In genomic region chr3:71232175-71232679, GRCh38 we compare ENCODE assay signal across 15 cellular contexts.
A peak's percentile ranks its signal among the peaks of the same experiment; 100 is the strongest.
DNase-seq lines count a peak whose midpoint lies in the region; ATAC-seq and TF ChIP-seq lines count a peak whose summit lies in the region.
"Had no signal": no experiment of that assay in that cellular context is flagged by ENCODE, and none has a peak within 500 bp of the region (broad histone marks: within the 10 kb centered on the region; RNA-seq: fewer than 3 reads in every experiment).

No MANE protein-coding gene starts in this region.

- DNase-seq in activated naive CD4-positive, alpha-beta T cell treated with anti-CD3 and anti-CD28 coated beads for 36 hours, result peak; percentile 42
- DNase-seq in activated naive CD4-positive, alpha-beta T cell treated with Interleukin-2 at 50 U/mL for 16 hours, result no peak
- DNase-seq in activated CD8-positive, alpha-beta T cell treated with anti-CD3 and anti-CD28 coated beads for 36 hours, result no peak
- no peak for DNase-seq in memory B cell (ENCODE audit: low spot score in 2 of 2)
- no peak for DNase-seq in transverse colon
- no peak for DNase-seq in AG08396 (ENCODE audit: low spot score)
- no peak for DNase-seq in GOT3 (lab: John Stamatoyannopoulos, UW)
- DNase-seq: AML-193; CD8-positive, alpha-beta memory T cell; DND-41; GDM1; KBM-7; NCI-H226; NCI-H526 had no signal

- CTCF ChIA-PET in activated naive CD4-positive, alpha-beta T cell treated with anti-CD3 and anti-CD28 coated beads for 36 hours (lab: Charles Lee), result interaction anchor here (1.1 to 3.0 kb wide), 3 partner anchors 39 to 354 kb away, joined by 3 to 9 read pairs (median 3); no protein-coding TSS in a partner anchor
- CTCF ChIA-PET in activated CD8-positive, alpha-beta T cell treated with anti-CD3 and anti-CD28 coated beads for 36 hours (lab: Charles Lee), result interaction anchor here (0.9 kb wide), 1 partner anchor 164 kb away, joined by 3 read pairs; no protein-coding TSS in a partner anchor

- peaks cover 0 to 14% (median 0%) of the 10 kb centered on the region in 4 donors for H3K4me1 ChIP-seq in transverse colon

- no peaks in the 10 kb centered on the region for H3K27me3 ChIP-seq in transverse colon

- POLR2A ChIA-PET in activated CD8-positive, alpha-beta T cell treated with anti-CD3 and anti-CD28 coated beads for 36 hours (lab: Charles Lee), result interaction anchor here (0.6 to 1.5 kb wide), 5 partner anchors 34 to 352 kb away, joined by 3 to 4 read pairs (median 3); no protein-coding TSS in a partner anchor

- no peaks in the 10 kb centered on the region for H3K9me3 Mint-ChIP-seq in activated naive CD4-positive, alpha-beta T cell treated with anti-CD3 and anti-CD28 coated beads for 36 hours
- H3K9me3 Mint-ChIP-seq in activated CD8-positive, alpha-beta T cell treated with anti-CD3 and anti-CD28 coated beads for 36 hours, result peaks cover 2% of the 10 kb centered on the region
- H3K9me3 Mint-ChIP-seq in memory B cell, result no peaks in the 10 kb centered on the region
- H3K9me3 Mint-ChIP-seq in stimulated activated naive CD8-positive, alpha-beta T cell treated with anti-CD3 and anti-CD28 coated beads, Interleukin-15, Interleukin-2, amounts not matched to agents 100 ng/mL and 50 ng/mL, for 24 hours, result no peaks in the 10 kb centered on the region
- H3K9me3 Mint-ChIP-seq: CD8-positive, alpha-beta memory T cell had no signal

- H3K36me3 ChIP-seq in transverse colon, result no peaks in the 10 kb centered on the region

- peaks cover 15% of the 10 kb centered on the region for H3K36me3 Mint-ChIP-seq in activated naive CD4-positive, alpha-beta T cell treated with anti-CD3 and anti-CD28 coated beads for 36 hours (ENCODE audit: low read depth)
- H3K36me3 Mint-ChIP-seq in activated CD8-positive, alpha-beta T cell treated with anti-CD3 and anti-CD28 coated beads for 36 hours (ENCODE audit: low read depth), result peaks cover 27% of the 10 kb centered on the region
- H3K36me3 Mint-ChIP-seq in memory B cell, result peaks cover 19% of the 10 kb centered on the region
- H3K36me3 Mint-ChIP-seq in stimulated activated naive CD8-positive, alpha-beta T cell treated with anti-CD3 and anti-CD28 coated beads, Interleukin-15, Interleukin-2, amounts not matched to agents 100 ng/mL and 50 ng/mL, for 24 hours (ENCODE audit: low read depth), result peaks cover 40% of the 10 kb centered on the region

- ATAC-seq in activated CD8-positive, alpha-beta T cell treated with anti-CD3 and anti-CD28 coated beads for 36 hours, result peak; percentile 27
- ATAC-seq in memory B cell (ENCODE audit: low read depth), result no peak

- H3K27ac Mint-ChIP-seq in activated naive CD4-positive, alpha-beta T cell treated with anti-CD3 and anti-CD28 coated beads for 36 hours, result peak overlapping the region; percentile 57
- peak overlapping the region; percentile 41 for H3K27ac Mint-ChIP-seq in activated CD8-positive, alpha-beta T cell treated with anti-CD3 and anti-CD28 coated beads for 36 hours
- H3K27ac Mint-ChIP-seq in memory B cell, result peak overlapping the region; percentile 85
- H3K27ac Mint-ChIP-seq in stimulated activated naive CD8-positive, alpha-beta T cell treated with anti-CD3 and anti-CD28 coated beads, Interleukin-15, Interleukin-2, amounts not matched to agents 100 ng/mL and 50 ng/mL, for 24 hours, result peak overlapping the region; percentile 81

- no peak for TF ChIP-seq CTCF in activated CD8-positive, alpha-beta T cell treated with anti-CD3 and anti-CD28 coated beads for 36 hours (IDR thresholded peaks at IDR 0.05)
- TF ChIP-seq CTCF in transverse colon (IDR thresholded peaks at IDR 0.05), result no peak

- H3K4me3 ChIP-seq in transverse colon, result no peak overlapping the region

- WGBS in transverse colon (ENCODE audit: low coverage in 1 of 2), 2 donors, result 52 to 85% methylated on average over 3 of the region's 3 CpGs

- intact Hi-C loops in activated naive CD4-positive, alpha-beta T cell treated with anti-CD3 and anti-CD28 coated beads for 36 hours (cut with micrococcal nuclease), result loop anchor here (1.0 to 5.0 kb wide), 3 partner anchors 37 to 420 kb away; no protein-coding TSS in a partner anchor
- intact Hi-C loops in activated CD8-positive, alpha-beta T cell treated with anti-CD3 and anti-CD28 coated beads for 36 hours (cut with micrococcal nuclease), result no loop called here
- intact Hi-C loops in transverse colon (cut with DNase I; ENCODE audit: low total_unique reads), result no loop called here

- peak overlapping the region; percentile 2 for H3K4me3 Mint-ChIP-seq in activated naive CD4-positive, alpha-beta T cell treated with anti-CD3 and anti-CD28 coated beads for 36 hours
- H3K4me3 Mint-ChIP-seq in activated CD8-positive, alpha-beta T cell treated with anti-CD3 and anti-CD28 coated beads for 36 hours, result no peak overlapping the region
- H3K4me3 Mint-ChIP-seq in memory B cell, result no peak overlapping the region
- H3K4me3 Mint-ChIP-seq in stimulated activated naive CD8-positive, alpha-beta T cell treated with anti-CD3 and anti-CD28 coated beads, Interleukin-15, Interleukin-2, amounts not matched to agents 100 ng/mL and 50 ng/mL, for 24 hours, result no peak overlapping the region
- H3K4me3 Mint-ChIP-seq: CD8-positive, alpha-beta memory T cell had no signal

- no peak overlapping the region for H3K27ac ChIP-seq in transverse colon

- no peak for TF ChIP-seq EP300 in transverse colon (IDR thresholded peaks at IDR 0.05; ENCODE audit: low read depth)

- H3K27me3 Mint-ChIP-seq in activated naive CD4-positive, alpha-beta T cell treated with anti-CD3 and anti-CD28 coated beads for 36 hours (ENCODE audit: low read depth), result no peaks in the 10 kb centered on the region
- no peaks in the 10 kb centered on the region for H3K27me3 Mint-ChIP-seq in activated CD8-positive, alpha-beta T cell treated with anti-CD3 and anti-CD28 coated beads for 36 hours
- H3K27me3 Mint-ChIP-seq in memory B cell, result no peaks in the 10 kb centered on the region
- H3K27me3 Mint-ChIP-seq in stimulated activated naive CD8-positive, alpha-beta T cell treated with anti-CD3 and anti-CD28 coated beads, Interleukin-15, Interleukin-2, amounts not matched to agents 100 ng/mL and 50 ng/mL, for 24 hours, result no peaks in the 10 kb centered on the region
- H3K27me3 Mint-ChIP-seq: CD8-positive, alpha-beta memory T cell had no signal

- TF ChIP-seq POLR2A in transverse colon (IDR thresholded peaks at IDR 0.05), result no peak

- H3K4me1 Mint-ChIP-seq in activated naive CD4-positive, alpha-beta T cell treated with anti-CD3 and anti-CD28 coated beads for 36 hours (ENCODE audit: low read depth), result peaks cover 78% of the 10 kb centered on the region
- peaks cover 82% of the 10 kb centered on the region for H3K4me1 Mint-ChIP-seq in activated CD8-positive, alpha-beta T cell treated with anti-CD3 and anti-CD28 coated beads for 36 hours (ENCODE audit: low read depth)
- H3K4me1 Mint-ChIP-seq in memory B cell, result peaks cover 30% of the 10 kb centered on the region
- H3K4me1 Mint-ChIP-seq in stimulated activated naive CD8-positive, alpha-beta T cell treated with anti-CD3 and anti-CD28 coated beads, Interleukin-15, Interleukin-2, amounts not matched to agents 100 ng/mL and 50 ng/mL, for 24 hours (ENCODE audit: low read depth), result peaks cover 88% of the 10 kb centered on the region

- in situ Hi-C loops in transverse colon (cut with MboI; ENCODE audit: low pct_ligation_motif_present in 1 of 4, low pct_unique_long_range_greater_than_20kb in 1 of 4, low sequenced_read_pairs in 3 of 4), result no loop called here

- H3K9me3 ChIP-seq in transverse colon, result no peaks in the 10 kb centered on the region
